7 cellular contexts compared by ENCODE assay signal in genomic region chr4:72424006-72424405, GRCh38.
"Had no signal": no experiment of that assay in that cellular context is flagged by ENCODE, and none has a peak within 500 bp of the region (broad histone marks: within the 10 kb centered on the region; RNA-seq: fewer than 3 reads in every experiment).

No MANE protein-coding gene starts in this region.

- DNase-seq: IMR-90, KBM-7, KG1 had no signal

- H3K4me2 ChIP-seq: KMS-11 had no signal

- H3K27ac ChIP-seq: HL-60, KMS-11 had no signal

- ATAC-seq: HepG2, K562 had no signal

- H3K4me3 ChIP-seq: K562 had no signal

- H3K9ac ChIP-seq: KMS-11 had no signal
